In the genomic region with DNA sequence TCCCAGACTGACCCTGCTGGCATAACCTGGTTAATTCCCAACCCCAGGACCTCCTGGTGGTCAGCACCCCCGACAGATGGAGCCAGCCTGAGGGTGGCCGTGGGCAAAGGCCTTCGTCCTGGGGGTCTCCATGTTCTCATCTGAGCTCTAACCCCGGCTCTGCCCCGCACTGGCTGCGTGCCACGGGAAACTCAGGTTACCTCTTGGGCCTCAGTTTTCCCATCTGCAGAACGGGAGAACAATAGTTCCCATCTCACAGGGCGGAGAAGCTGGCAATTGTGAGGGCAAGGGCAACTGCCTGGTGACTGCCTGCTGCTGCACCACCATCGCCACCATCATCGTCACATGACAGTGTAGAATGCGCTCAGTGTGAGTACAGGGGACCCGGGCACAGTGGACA, we compare ENCODE assay signal across 1 cellular context.
TF ChIP-seq lines count a peak whose summit lies in the region.

No MANE protein-coding gene starts in this region.

TF ChIP-seq in SK-N-SH, 30 proteins besides CTCF, POLR2A, EP300 and RAD21 (continued from another document):
- TF ChIP-seq, protein P1, sequence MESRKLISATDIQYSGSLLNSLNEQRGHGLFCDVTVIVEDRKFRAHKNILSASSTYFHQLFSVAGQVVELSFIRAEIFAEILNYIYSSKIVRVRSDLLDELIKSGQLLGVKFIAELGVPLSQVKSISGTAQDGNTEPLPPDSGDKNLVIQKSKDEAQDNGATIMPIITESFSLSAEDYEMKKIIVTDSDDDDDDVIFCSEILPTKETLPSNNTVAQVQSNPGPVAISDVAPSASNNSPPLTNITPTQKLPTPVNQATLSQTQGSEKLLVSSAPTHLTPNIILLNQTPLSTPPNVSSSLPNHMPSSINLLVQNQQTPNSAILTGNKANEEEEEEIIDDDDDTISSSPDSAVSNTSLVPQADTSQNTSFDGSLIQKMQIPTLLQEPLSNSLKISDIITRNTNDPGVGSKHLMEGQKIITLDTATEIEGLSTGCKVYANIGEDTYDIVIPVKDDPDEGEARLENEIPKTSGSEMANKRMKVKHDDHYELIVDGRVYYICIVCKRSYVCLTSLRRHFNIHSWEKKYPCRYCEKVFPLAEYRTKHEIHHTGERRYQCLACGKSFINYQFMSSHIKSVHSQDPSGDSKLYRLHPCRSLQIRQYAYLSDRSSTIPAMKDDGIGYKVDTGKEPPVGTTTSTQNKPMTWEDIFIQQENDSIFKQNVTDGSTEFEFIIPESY (IDR thresholded peaks at IDR 0.05; ENCODE audit: borderline replicate concordance, low read depth) = no peak
